9 cellular contexts compared by ENCODE assay signal in genomic region chr11:121416909-121417567, GRCh38. TPM values are rescaled to one million over a fixed set of nuclear protein-coding genes. Genes with fewer than 3 reads are reported as not detected.
DNase-seq lines count a peak whose midpoint lies in the region; ATAC-seq and TF ChIP-seq lines count a peak whose summit lies in the region.
"Had no signal": no experiment of that assay in that cellular context is flagged by ENCODE, and none has a peak within 500 bp of the region (broad histone marks: within the 10 kb centered on the region; RNA-seq: fewer than 3 reads in every experiment).

No MANE protein-coding gene starts in this region.

- peak overlapping the region; percentile 50 for H3K4me3 Mint-ChIP-seq in T-helper 17 cell

- in situ Hi-C loops in mammary epithelial cell (cut with MboI; ENCODE audit: low sequenced_read_pairs in 2 of 2): no loop called here

- no peaks in the 10 kb centered on the region for H3K79me2 ChIP-seq in mammary epithelial cell (ENCODE audit: insufficient read depth, low read length)

- H3K4me3 ChIP-seq in mammary epithelial cell (replicated peaks in 1 of 3; ENCODE audit: insufficient read depth in 1 of 3, low read depth in 2 of 3, low read length in 3 of 3) (no peak overlapping the region), stomach smooth muscle (ENCODE audit: low read length in 2 of 2) (no peak overlapping the region)

- dilution Hi-C loops in mammary epithelial cell (cut with HindIII; ENCODE audit: low sequenced_read_pairs): no loop called here

- H3K36me3 ChIP-seq in mammary epithelial cell (ENCODE audit: insufficient read depth, low read length): no peaks in the 10 kb centered on the region
- H3K36me3 ChIP-seq in stomach smooth muscle (ENCODE audit: control insufficient read depth in 2 of 2, insufficient read depth in 2 of 2, low read length in 2 of 2): no peaks in the 10 kb centered on the region

- H3K4me1 Mint-ChIP-seq in T-helper 17 cell: peaks cover 39% of the 10 kb centered on the region

- H3K27ac ChIP-seq in mammary epithelial cell (ENCODE audit: insufficient read depth, low read depth, low read length): no peak overlapping the region
- peak overlapping the region; percentile 53 for H3K27ac ChIP-seq in stomach smooth muscle (ENCODE audit: low read length)
- H3K27ac ChIP-seq: 22Rv1 had no signal

- no peak for TF ChIP-seq CTCF in mammary epithelial cell (conservative IDR thresholded peaks at IDR 0.05 in 1 of 2, IDR thresholded peaks at IDR 0.05 in 1 of 2; ENCODE audit: extremely low read depth in 1 of 2, insufficient read depth in 1 of 2, low read depth in 1 of 2, low read length in 2 of 2)

- H3K4me1 ChIP-seq in mammary epithelial cell (ENCODE audit: insufficient read depth, low read length) (peaks cover 13% of the 10 kb centered on the region), stomach smooth muscle (ENCODE audit: control insufficient read depth, insufficient read depth, low read length) (peaks cover 10% of the 10 kb centered on the region)

- peaks cover 4% of the 10 kb centered on the region for H3K27me3 ChIP-seq in mammary epithelial cell (ENCODE audit: insufficient read depth, low read length)
- H3K27me3 ChIP-seq in stomach smooth muscle (ENCODE audit: control insufficient read depth in 1 of 2, insufficient read depth in 2 of 2, low read length in 2 of 2): no peaks in the 10 kb centered on the region

- intact Hi-C loops in mammary epithelial cell (cut with micrococcal nuclease): loop anchor here (5.0 kb wide), 1 partner anchor 60 kb away; no protein-coding TSS in a partner anchor

- no TSS peak for BruUV-seq in mammary epithelial cell (replicated peaks; lab: Mats Ljungman, UMichigan)

- H4K20me1 ChIP-seq in mammary epithelial cell (ENCODE audit: insufficient read depth, low read length): no peaks in the 10 kb centered on the region

- WGBS in mammary epithelial cell (ENCODE audit: low coverage, missing lambda C conversion rate): 13% methylated on average over 7 of the region's 7 CpGs

- CTCF ChIA-PET in mammary epithelial cell (lab: Charles Lee; ENCODE audit: low non-redundant PET): interaction anchor here (0.6 kb wide), 1 partner anchor 165 kb away, joined by 5 read pairs; no protein-coding TSS in a partner anchor

- ATAC-seq in HG03565 (IDR thresholded peaks at IDR 0.05; ENCODE audit: unreplicated experiment) (peak; percentile 46), T-helper 17 cell (peak; percentile 56)

- no peaks in the 10 kb centered on the region for H3K36me3 Mint-ChIP-seq in T-helper 17 cell (ENCODE audit: low read depth)

- no peak overlapping the region for H3K9ac ChIP-seq in mammary epithelial cell (ENCODE audit: insufficient read depth, low read length)
- peak overlapping the region in 1 of 2 donors; percentile 29 for H3K9ac ChIP-seq in stomach smooth muscle (ENCODE audit: low read length in 2 of 2)

- no peaks in the 10 kb centered on the region for H3K9me3 ChIP-seq in T-helper 17 cell (ENCODE audit: control insufficient read depth, low read length, poor library complexity, severe bottlenecking)
- no peaks in the 10 kb centered on the region for H3K9me3 ChIP-seq in mammary epithelial cell (replicated peaks; ENCODE audit: insufficient read depth, low read length)
- H3K9me3 ChIP-seq in stomach smooth muscle (ENCODE audit: control insufficient read depth in 2 of 2, low read length in 2 of 2): no peaks in the 10 kb centered on the region

- peak overlapping the region; percentile 5 for H2AFZ ChIP-seq in mammary epithelial cell (ENCODE audit: low read depth, low read length)

- H3K4me2 ChIP-seq in mammary epithelial cell (ENCODE audit: insufficient read depth, low read depth, low read length): peak overlapping the region; percentile 11

- no peaks in the 10 kb centered on the region for H3K27me3 Mint-ChIP-seq in T-helper 17 cell

- peak; percentile 69 for DNase-seq in DMS 273 (lab: John Stamatoyannopoulos, UW; ENCODE audit: unreplicated experiment)
- DNase-seq in DMS 273 treated with DMSO at 0.1 percent for 48 hours (lab: John Stamatoyannopoulos, UW): no peak
- peak in 1 of 3 donors; percentile 35 for DNase-seq in T-helper 17 cell
- DNase-seq in mammary epithelial cell: peak; percentile 83
- peak; percentile 89 for DNase-seq in medulla oblongata (ENCODE audit: extremely low spot score)
- DNase-seq in effector CD8-positive, alpha-beta T cell (lab: John Stamatoyannopoulos, UW): no peak

- H3K27ac Mint-ChIP-seq in T-helper 17 cell: peak overlapping the region; percentile 95

RNA-seq across cellular contexts. Expression of gene SORL1, which starts 35.1 kb away (rescaled TPM):
- total RNA-seq in T-helper 17 cell: 100 to 1,000 TPM; 273 to 331 TPM
- total RNA-seq in mammary epithelial cell: 10 to 100 TPM; 17.5 to 84.3 TPM
- polyA plus RNA-seq in mammary epithelial cell: 57.2 TPM
- 210 TPM for polyA minus RNA-seq in mammary epithelial cell

Comparison
In these comparisons a context has a peak if more than half of its experiments do, and no peak if none do; other contexts are left out.
1. DNase-seq: peak in DMS 273 (single experiment), mammary epithelial cell (single experiment) and medulla oblongata (single experiment); none in DMS 273 treated with DMSO at 0.1 percent for 48 hours (single experiment) and effector CD8-positive, alpha-beta T cell (single experiment).